Comparison of ENCODE assay signal across 9 cellular contexts in genomic region chr1:66374148-66374547, GRCh38.
DNase-seq lines count a peak whose midpoint lies in the region; ATAC-seq and TF ChIP-seq lines count a peak whose summit lies in the region.
"Had no signal": no experiment of that assay in that cellular context is flagged by ENCODE, and none has a peak within 500 bp of the region (broad histone marks: within the 10 kb centered on the region; RNA-seq: fewer than 3 reads in every experiment).

No MANE protein-coding gene starts in this region.

- H3K27me3 ChIP-seq in left ventricle myocardium inferior (ENCODE audit: low read depth): no peaks in the 10 kb centered on the region
- no peaks in the 10 kb centered on the region for H3K27me3 ChIP-seq in adipocyte (replicated peaks; ENCODE audit: control insufficient read depth, insufficient read depth, low read length)
- H3K27me3 ChIP-seq in vagina: no peaks in the 10 kb centered on the region

- no peak for DNase-seq in left ventricle myocardium inferior
- DNase-seq in Right ventricle myocardium superior: no peak
- DNase-seq in adipocyte (ENCODE audit: low read depth): peak; percentile 64
- DNase-seq in vagina (ENCODE audit: extremely low spot score in 2 of 2): no peak
- DNase-seq in SW 1271 (lab: John Stamatoyannopoulos, UW): no peak
- no peak for DNase-seq in NCI-H510A (lab: John Stamatoyannopoulos, UW)
- DNase-seq in activated CD4-positive, CD25-positive, alpha-beta regulatory T cell (lab: John Stamatoyannopoulos, UW): no peak

- peak overlapping the region; percentile 66 for H3K27ac ChIP-seq in left ventricle myocardium inferior (replicated peaks)
- H3K27ac ChIP-seq in vagina: peak overlapping the region; percentile 31
- H3K27ac ChIP-seq: SK-N-MC had no signal

- peaks cover 28% of the 10 kb centered on the region for H3K36me3 ChIP-seq in left ventricle myocardium inferior
- H3K36me3 ChIP-seq in adipocyte (ENCODE audit: control insufficient read depth, insufficient read depth, low read length, severe bottlenecking): no peaks in the 10 kb centered on the region
- H3K36me3 ChIP-seq in vagina: peaks cover 0 to under 1% of the 10 kb centered on the region in 2 donors

- H3K9ac ChIP-seq in adipocyte (ENCODE audit: low read length): no peak overlapping the region

- TF ChIP-seq CTCF in left ventricle myocardium inferior (IDR thresholded peaks at IDR 0.05; ENCODE audit: borderline replicate concordance): no peak
- TF ChIP-seq CTCF in vagina (IDR thresholded peaks at IDR 0.05): no peak

- no peak for TF ChIP-seq POLR2A in vagina (IDR thresholded peaks at IDR 0.05)

- no peaks in the 10 kb centered on the region for H3K9me3 ChIP-seq in left ventricle myocardium inferior (replicated peaks)
- no peaks in the 10 kb centered on the region for H3K9me3 ChIP-seq in adipocyte (ENCODE audit: control insufficient read depth, low read length)
- no peaks in the 10 kb centered on the region for H3K9me3 ChIP-seq in vagina

- intact Hi-C loops in left ventricle myocardium inferior (cut with micrococcal nuclease) (no loop called here), Right ventricle myocardium superior (cut with DNase I) (no loop called here), vagina (cut with DNase I) (loop anchor here (5.0 kb wide), 1 partner anchor 1463 kb away; no protein-coding TSS in a partner anchor)

- H3K4me3 ChIP-seq in left ventricle myocardium inferior (no peak overlapping the region), adipocyte (ENCODE audit: low read length) (no peak overlapping the region), vagina (no peak overlapping the region)
- H3K4me3 ChIP-seq: SK-N-MC had no signal

- peaks cover 53% of the 10 kb centered on the region for H3K4me1 ChIP-seq in left ventricle myocardium inferior
- H3K4me1 ChIP-seq in adipocyte (ENCODE audit: control insufficient read depth, insufficient read depth, low read length): peaks cover 30% of the 10 kb centered on the region
- H3K4me1 ChIP-seq in vagina: peaks cover 26% of the 10 kb centered on the region

- ATAC-seq in Right ventricle myocardium superior (ENCODE audit: poor library complexity): no peak
- peak; percentile 45 for ATAC-seq in HG03135 (IDR thresholded peaks at IDR 0.05; ENCODE audit: unreplicated experiment)
